21 cellular contexts compared by ENCODE assay signal in the genomic region with DNA sequence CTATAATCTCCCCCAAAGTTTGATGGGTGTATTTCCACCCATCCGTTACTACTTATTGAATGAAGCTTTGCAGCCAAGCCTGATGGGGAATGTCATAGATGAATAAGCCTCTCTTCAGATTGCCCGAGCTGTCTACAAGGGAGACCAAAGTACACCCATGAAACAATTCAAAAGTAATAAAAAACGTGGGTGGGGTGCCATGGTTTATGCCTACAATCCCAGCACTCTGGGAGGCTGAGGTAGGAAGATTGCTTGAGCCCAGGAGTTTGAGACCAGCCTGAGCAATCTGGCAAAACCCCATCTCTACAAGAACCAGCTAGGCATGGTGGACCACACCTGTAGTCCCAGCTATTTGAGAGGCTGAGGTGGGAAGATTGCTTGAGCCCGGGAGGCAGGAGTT.
A peak's percentile ranks its signal among the peaks of the same experiment; 100 is the strongest.
DNase-seq lines count a peak whose midpoint lies in the region; ATAC-seq and TF ChIP-seq lines count a peak whose summit lies in the region.
"Had no signal": no experiment of that assay in that cellular context is flagged by ENCODE, and none has a peak within 500 bp of the region (broad histone marks: within the 10 kb centered on the region; RNA-seq: fewer than 3 reads in every experiment).

No MANE protein-coding gene starts in this region.

- peak overlapping the region; percentile 47 for H4K91ac ChIP-seq in IMR-90 (ENCODE audit: insufficient read depth, low read depth, low read length)

- CTCF ChIA-PET in IMR-90 (lab: Yijun Ruan, JAX): no interaction called here

- H3K36me3 ChIP-seq in IMR-90 (ENCODE audit: control insufficient read depth, insufficient read depth, low read length) (no peaks in the 10 kb centered on the region), colonic mucosa (no peaks in the 10 kb centered on the region), mucosa of rectum (ENCODE audit: control insufficient read depth in 2 of 2, insufficient read depth in 2 of 2, low read length in 2 of 2) (no peaks in the 10 kb centered on the region), transverse colon (no peaks in the 10 kb centered on the region)
- H3K36me3 ChIP-seq: BE2C; BLaER1 treated with 17β-estradiol and CSF1 and Interleukin-3, amounts not matched to agents 10 nM and 100 nM; HAP-1 had no signal

- H3K4ac ChIP-seq in IMR-90 (ENCODE audit: low read depth, low read length): peak overlapping the region; percentile 66

- peaks cover 5% of the 10 kb centered on the region for H3K27me3 ChIP-seq in IMR-90 (ENCODE audit: control insufficient read depth, insufficient read depth, low read length)
- no peaks in the 10 kb centered on the region for H3K27me3 ChIP-seq in colonic mucosa
- no peaks in the 10 kb centered on the region for H3K27me3 ChIP-seq in mucosa of rectum (ENCODE audit: control insufficient read depth in 2 of 2, insufficient read depth in 2 of 2, low read length in 2 of 2)
- no peaks in the 10 kb centered on the region for H3K27me3 ChIP-seq in transverse colon
- H3K27me3 ChIP-seq: BE2C; BLaER1 treated with 17β-estradiol and CSF1 and Interleukin-3, amounts not matched to agents 10 nM and 100 nM had no signal

- H2BK5ac ChIP-seq in IMR-90 (ENCODE audit: low read depth, low read length, poor library complexity, severe bottlenecking): no peak overlapping the region

- H3K14ac ChIP-seq in IMR-90 (replicated peaks; ENCODE audit: low read depth, low read length): no peak overlapping the region

- no peak for TF ChIP-seq RAD21 in IMR-90 (IDR thresholded peaks at IDR 0.05; ENCODE audit: low read length)

- peak overlapping the region; percentile 98 for H2BK20ac ChIP-seq in IMR-90 (ENCODE audit: low read depth, low read length)

- no peak overlapping the region; the same call in 1 of the 2 replicates for H4K5ac ChIP-seq in IMR-90 (ENCODE audit: low read depth, low read length)

- H3K4me2 ChIP-seq in IMR-90 (ENCODE audit: low read depth, low read length): no peak overlapping the region
- H3K4me2 ChIP-seq: A549; BLaER1 treated with 17β-estradiol and CSF1 and Interleukin-3, amounts not matched to agents 10 nM and 100 nM; GM23338 had no signal

- no peak overlapping the region for H3K23ac ChIP-seq in IMR-90 (ENCODE audit: low read depth, low read length)

- no TSS peak for BruUV-seq in IMR-90 (replicated peaks; lab: Mats Ljungman, UMichigan)

- H3K9ac ChIP-seq in IMR-90 (ENCODE audit: low read depth, low read length) (no peak overlapping the region), colonic mucosa (ENCODE audit: low read depth in 2 of 2, low read length in 2 of 2) (no peak overlapping the region), mucosa of rectum (ENCODE audit: low read depth in 1 of 2, low read length in 2 of 2) (no peak overlapping the region)
- H3K9ac ChIP-seq: BLaER1 treated with 17β-estradiol and CSF1 and Interleukin-3, amounts not matched to agents 10 nM and 100 nM had no signal

- WGBS in IMR-90 (ENCODE audit: extremely low coverage in 2 of 2, insufficient read length in 1 of 2), 2 experiments: no CpG with 5 or more reads among the region's 4 CpGs
- WGBS in transverse colon (ENCODE audit: low coverage in 1 of 2), 2 donors: 39 to 66% methylated on average over 2 to 4 of the region's 4 CpGs

- no peak overlapping the region for H3K4me3 ChIP-seq in IMR-90 (ENCODE audit: insufficient read depth, low read depth, low read length)
- no peak overlapping the region for H3K4me3 ChIP-seq in colonic mucosa
- H3K4me3 ChIP-seq in mucosa of rectum (ENCODE audit: low read length in 2 of 2): no peak overlapping the region
- no peak overlapping the region for H3K4me3 ChIP-seq in transverse colon
- H3K4me3 ChIP-seq: A549; BLaER1 treated with 17β-estradiol and CSF1 and Interleukin-3, amounts not matched to agents 10 nM and 100 nM; GM23338; HAP-1 had no signal

- no peak overlapping the region for H2AFZ ChIP-seq in IMR-90 (replicated peaks; ENCODE audit: low read length, poor library complexity)
- H2AFZ ChIP-seq: GM23338 had no signal

- no peak for TF ChIP-seq EP300 in transverse colon (IDR thresholded peaks at IDR 0.05; ENCODE audit: low read depth)

- DNase-seq in IMR-90 (no peak), colonic mucosa (peak; percentile 64), transverse colon (peak; percentile 54), KG1 (lab: John Stamatoyannopoulos, UW) (no peak), H4 (ENCODE audit: low spot score) (no peak), NCI-H2029 treated with DMSO at 0.1 percent for 48 hours (lab: John Stamatoyannopoulos, UW) (no peak)
- DNase-seq: 8988T; ACHN; AML-193; BE2C; Caco-2; CD4-positive, alpha-beta memory T cell; DMS153; DND-41; HFFc6 had no signal

- no peak overlapping the region for H3K56ac ChIP-seq in IMR-90 (ENCODE audit: extremely low read depth, insufficient read depth, low read length)

- no peak overlapping the region for H2AK9ac ChIP-seq in IMR-90 (replicated peaks; ENCODE audit: low read depth, low read length, poor library complexity)

- peak overlapping the region; percentile 52; the same call in 1 of the 2 replicates for H2AK5ac ChIP-seq in IMR-90 (ENCODE audit: low read depth, low read length)

- dilution Hi-C loops in IMR-90 (cut with HindIII; ENCODE audit: low sequenced_read_pairs, unreplicated experiment): no loop called here

- H3K79me1 ChIP-seq in IMR-90 (ENCODE audit: low read depth in 1 of 2, low read length in 2 of 2): no peaks in the 10 kb centered on the region

- H4K8ac ChIP-seq in IMR-90 (ENCODE audit: low read depth in 2 of 2, low read length in 2 of 2): peak overlapping the region in 1 of 2 experiments; percentile 40; a peak in 2 of 4 replicates

- peak overlapping the region; percentile 98 for H2BK120ac ChIP-seq in IMR-90 (ENCODE audit: low read depth, low read length)

- POLR2A ChIA-PET in IMR-90 (lab: Charles Lee; ENCODE audit: unreplicated experiment): no interaction called here

- peaks cover 18% of the 10 kb centered on the region for H3K9me1 ChIP-seq in IMR-90 (ENCODE audit: insufficient read depth, low read length)

- ATAC-seq in IMR-90 (ENCODE audit: low read depth) (no peak), GM21528 (IDR thresholded peaks at IDR 0.05; ENCODE audit: low FRiP score, unreplicated experiment) (no peak)
- ATAC-seq: A549, GM23338 had no signal

- H3K9me3 ChIP-seq in IMR-90 (ENCODE audit: control insufficient read depth, insufficient read depth, low read length) (peaks cover 2% of the 10 kb centered on the region; the same call in 1 of the 2 replicates), colonic mucosa (no peaks in the 10 kb centered on the region), mucosa of rectum (ENCODE audit: control insufficient read depth in 2 of 2, low read length in 2 of 2) (no peaks in the 10 kb centered on the region), transverse colon (no peaks in the 10 kb centered on the region)
- H3K9me3 ChIP-seq: A549, BE2C had no signal

- no peak for TF ChIP-seq POLR2A in IMR-90 (IDR thresholded peaks at IDR 0.05; ENCODE audit: low read depth, low read length)
- no peak for TF ChIP-seq POLR2A in transverse colon (IDR thresholded peaks at IDR 0.05)

- H2BK15ac ChIP-seq in IMR-90 (ENCODE audit: low read depth, low read length): no peak overlapping the region; the same call in 2 of the 3 replicates

- in situ Hi-C loops in IMR-90 (cut with MboI; ENCODE audit: low sequenced_read_pairs) (no loop called here), transverse colon (cut with MboI; ENCODE audit: low pct_ligation_motif_present in 1 of 4, low pct_unique_long_range_greater_than_20kb in 1 of 4, low sequenced_read_pairs in 3 of 4) (no loop called here)

- H3K18ac ChIP-seq in IMR-90 (ENCODE audit: low read depth, low read length): peak overlapping the region; percentile 92

- H3K4me1 ChIP-seq in IMR-90 (ENCODE audit: control insufficient read depth, insufficient read depth, low read length) (peaks cover 23% of the 10 kb centered on the region), colonic mucosa (no peaks in the 10 kb centered on the region), mucosa of rectum (ENCODE audit: control insufficient read depth in 2 of 2, insufficient read depth in 2 of 2, low read length in 2 of 2) (peaks cover 12 to 14% of the 10 kb centered on the region in 2 donors), transverse colon (peaks cover 0 to 16% (median 2%) of the 10 kb centered on the region in 4 donors)
- H3K4me1 ChIP-seq: A549, BE2C, Caco-2, HAP-1 had no signal

- H3K27ac ChIP-seq in IMR-90 (ENCODE audit: insufficient read depth, low read length): no peak overlapping the region
- H3K27ac ChIP-seq in colonic mucosa: peak overlapping the region; percentile 34
- H3K27ac ChIP-seq in mucosa of rectum (ENCODE audit: low read depth in 2 of 2, low read length in 2 of 2): peak overlapping the region; percentile 34 to 35
- peak overlapping the region; percentile 7 to 31 (median 26) for H3K27ac ChIP-seq in transverse colon
- H3K27ac ChIP-seq: A549; BLaER1 treated with 17β-estradiol and CSF1 and Interleukin-3, amounts not matched to agents 10 nM and 100 nM had no signal

- intact Hi-C loops in IMR-90 (cut with micrococcal nuclease) (loop anchor here (5.0 kb wide), 2 partner anchors 82 to 118 kb away; no protein-coding TSS in a partner anchor), colonic mucosa (cut with DNase I) (no loop called here), transverse colon (cut with DNase I; ENCODE audit: low total_unique reads) (no loop called here)

- TF ChIP-seq CTCF in IMR-90 (conservative IDR thresholded peaks at IDR 0.05; ENCODE audit: low read depth, low read length) (no peak), colonic mucosa (IDR thresholded peaks at IDR 0.05) (no peak), transverse colon (IDR thresholded peaks at IDR 0.05) (no peak)

- H4K20me1 ChIP-seq in IMR-90 (ENCODE audit: insufficient read depth, low read length): no peaks in the 10 kb centered on the region
- H4K20me1 ChIP-seq: BLaER1 treated with 17β-estradiol and CSF1 and Interleukin-3, amounts not matched to agents 10 nM and 100 nM had no signal

TF ChIP-seq in IMR-90, 13 proteins besides CTCF, POLR2A, EP300 and RAD21:
- TF ChIP-seq CEBPB (IDR thresholded peaks at IDR 0.05; ENCODE audit: low read depth, low read length): no peak

Comparison
In these comparisons a context has a peak if more than half of its experiments do, and no peak if none do; other contexts are left out.
1. DNase-seq: peak in colonic mucosa (single experiment) and transverse colon (single experiment); none in IMR-90 (single experiment), KG1 (single experiment), H4 (single experiment) and NCI-H2029 treated with DMSO at 0.1 percent for 48 hours (single experiment).